ENCODE assay signal across 21 cellular contexts in genomic region chr2:215942194-215942593, GRCh38.
A peak's percentile ranks its signal among the peaks of the same experiment; 100 is the strongest.
DNase-seq lines count a peak whose midpoint lies in the region; ATAC-seq and TF ChIP-seq lines count a peak whose summit lies in the region.
"Had no signal": no experiment of that assay in that cellular context is flagged by ENCODE, and none has a peak within 500 bp of the region (broad histone marks: within the 10 kb centered on the region; RNA-seq: fewer than 3 reads in every experiment).

No MANE protein-coding gene starts in this region.

- no peaks in the 10 kb centered on the region for H3K4me1 ChIP-seq in endodermal cell (ENCODE audit: control insufficient read depth, insufficient read depth, low read length)
- no peaks in the 10 kb centered on the region for H3K4me1 ChIP-seq in osteoblast (ENCODE audit: insufficient read depth, low read length)
- H3K4me1 ChIP-seq: BLaER1, Caco-2, HAP-1 had no signal

- POLR2A ChIA-PET in WTC11 (lab: Charles Lee): interaction anchor here (0.5 kb wide), 1 partner anchor 228 kb away, joined by 4 read pairs; no protein-coding TSS in a partner anchor

- ATAC-seq in WTC11: peak; percentile 67
- ATAC-seq in HG02973 (IDR thresholded peaks at IDR 0.05; ENCODE audit: unreplicated experiment): no peak
- ATAC-seq: CD8-positive, alpha-beta T cell had no signal

- no peaks in the 10 kb centered on the region for H3K27me3 Mint-ChIP-seq in WTC11 (ENCODE audit: low read depth)
- H3K27me3 Mint-ChIP-seq in endodermal cell (ENCODE audit: insufficient read depth): no peaks in the 10 kb centered on the region
- H3K27me3 Mint-ChIP-seq: B cell; CD4-positive, CD25-positive, alpha-beta regulatory T cell had no signal

- H2AFZ ChIP-seq in osteoblast (ENCODE audit: low read length): no peak overlapping the region

- H3K36me3 Mint-ChIP-seq in WTC11 (peaks cover 32% of the 10 kb centered on the region), endodermal cell (ENCODE audit: low read depth) (peaks cover 19% of the 10 kb centered on the region)

- H3K27me3 ChIP-seq in endodermal cell (ENCODE audit: control insufficient read depth, insufficient read depth, low read length, poor library complexity, severe bottlenecking) (no peaks in the 10 kb centered on the region), osteoblast (ENCODE audit: insufficient read depth, low read length) (no peaks in the 10 kb centered on the region)
- H3K27me3 ChIP-seq: BLaER1 had no signal

- CTCF ChIA-PET in WTC11 (lab: Charles Lee): interaction anchor here (1.3 kb wide), 1 partner anchor 11 kb away, joined by 4 read pairs; no protein-coding TSS in a partner anchor

- H3K27ac Mint-ChIP-seq in WTC11 (no peak overlapping the region), endodermal cell (no peak overlapping the region)
- H3K27ac Mint-ChIP-seq: B cell; CD4-positive, CD25-positive, alpha-beta regulatory T cell; CD8-positive, alpha-beta T cell; HFFc6 had no signal

- H3K27ac ChIP-seq in endodermal cell (ENCODE audit: low read depth, low read length) (no peak overlapping the region), osteoblast (ENCODE audit: low read depth, low read length) (no peak overlapping the region)
- H3K27ac ChIP-seq: BLaER1, C4-2B had no signal

- H4K20me1 ChIP-seq in osteoblast (ENCODE audit: insufficient read depth, low read length): no peaks in the 10 kb centered on the region
- H4K20me1 ChIP-seq: BLaER1 had no signal

- H3K9me3 Mint-ChIP-seq in WTC11 (no peaks in the 10 kb centered on the region), endodermal cell (no peaks in the 10 kb centered on the region)
- H3K9me3 Mint-ChIP-seq: CD4-positive, CD25-positive, alpha-beta regulatory T cell; CD8-positive, alpha-beta T cell; HFFc6 had no signal

- H3K4me3 Mint-ChIP-seq in WTC11 (no peak overlapping the region), endodermal cell (no peak overlapping the region)
- H3K4me3 Mint-ChIP-seq: B cell; CD4-positive, CD25-positive, alpha-beta regulatory T cell; CD8-positive, alpha-beta T cell; HFFc6 had no signal

- H3K9me3 ChIP-seq in endodermal cell (ENCODE audit: control insufficient read depth, low read length) (no peaks in the 10 kb centered on the region), osteoblast (ENCODE audit: low read depth, low read length) (no peaks in the 10 kb centered on the region)
- H3K9me3 ChIP-seq: BLaER1, Caco-2, HAP-1 had no signal

- peaks cover 17% of the 10 kb centered on the region for H3K4me1 Mint-ChIP-seq in WTC11
- peaks cover 4% of the 10 kb centered on the region for H3K4me1 Mint-ChIP-seq in endodermal cell
- H3K4me1 Mint-ChIP-seq: B cell; CD4-positive, CD25-positive, alpha-beta regulatory T cell had no signal

- no peak overlapping the region for H3K4me3 ChIP-seq in endodermal cell (ENCODE audit: low read length)
- H3K4me3 ChIP-seq in osteoblast (ENCODE audit: insufficient read depth, low read length): no peak overlapping the region
- H3K4me3 ChIP-seq: BLaER1, HAP-1 had no signal

- 94 to 100% methylated on average over 2 to 3 of the region's 3 CpGs for WGBS in endodermal cell (ENCODE audit: insufficient coverage in 1 of 2, insufficient read length in 1 of 2), 2 experiments

- TF ChIP-seq CTCF in WTC11 (IDR thresholded peaks at IDR 0.05) (no peak), endodermal cell (conservative IDR thresholded peaks at IDR 0.05) (peak; percentile 35), osteoblast (IDR thresholded peaks at IDR 0.05; ENCODE audit: extremely low read depth, low read depth, low read length) (no peak)

- no peak overlapping the region for H3K9ac ChIP-seq in endodermal cell (ENCODE audit: extremely low read depth, low read length, poor library complexity, severe bottlenecking)
- H3K9ac ChIP-seq: BLaER1 had no signal

- DNase-seq in NCI-H82 (lab: John Stamatoyannopoulos, UW) (peak; percentile 59), WTC11 (ENCODE audit: low spot score) (no peak), endodermal cell (no peak), osteoblast (ENCODE audit: insufficient read length, low spot score, missing footprints) (peak; percentile 5), NOMO-1 (lab: John Stamatoyannopoulos, UW; ENCODE audit: unreplicated experiment in 2 of 2) (no peak), midbrain (lab: John Stamatoyannopoulos, UW) (no peak), UCSD-AML1 (lab: John Stamatoyannopoulos, UW; ENCODE audit: unreplicated experiment) (no peak)
- DNase-seq: Caco-2; CD4-positive, CD25-positive, alpha-beta regulatory T cell; CD8-positive, alpha-beta T cell; DMS153; DMS79; EL; GDM1; GOT3; HFFc6 had no signal

- peaks cover 26% of the 10 kb centered on the region for H3K36me3 ChIP-seq in endodermal cell (ENCODE audit: control insufficient read depth, insufficient read depth, low read length)
- no peaks in the 10 kb centered on the region for H3K36me3 ChIP-seq in osteoblast (ENCODE audit: insufficient read depth, low read length)

- H3K4me2 ChIP-seq in osteoblast (ENCODE audit: insufficient read depth, low read length): no peak overlapping the region
- H3K4me2 ChIP-seq: BLaER1 had no signal

- no peaks in the 10 kb centered on the region for H3K79me2 ChIP-seq in osteoblast (ENCODE audit: insufficient read depth, low read length)

TF ChIP-seq in WTC11, 78 proteins besides CTCF, POLR2A, EP300 and RAD21:
- no peak for TF ChIP-seq RORB (CRISPR knock-in tag; IDR thresholded peaks at IDR 0.05)
- TF ChIP-seq AR (CRISPR knock-in tag; IDR thresholded peaks at IDR 0.05): no peak
- TF ChIP-seq CDX4 (CRISPR knock-in tag; IDR thresholded peaks at IDR 0.05; ENCODE audit: borderline replicate concordance): no peak
- TF ChIP-seq ELF4 (CRISPR knock-in tag; IDR thresholded peaks at IDR 0.05; ENCODE audit: low read depth): no peak
- no peak for TF ChIP-seq ZBTB21 (CRISPR knock-in tag; IDR thresholded peaks at IDR 0.05; ENCODE audit: borderline replicate concordance)
- no peak for TF ChIP-seq ATF1 (CRISPR knock-in tag; IDR thresholded peaks at IDR 0.05)
- no peak for TF ChIP-seq ZNF121 (CRISPR knock-in tag; IDR thresholded peaks at IDR 0.05)
- TF ChIP-seq USF2 (CRISPR knock-in tag; IDR thresholded peaks at IDR 0.05): no peak

Comparison
In these comparisons a context has a peak if more than half of its experiments do, and no peak if none do; other contexts are left out.
1. DNase-seq: peak in NCI-H82 (single experiment) and osteoblast (single experiment); none in WTC11 (single experiment), endodermal cell (single experiment), NOMO-1 (0 of 2), midbrain (single experiment) and UCSD-AML1 (single experiment).